ENCODE assay signal across 1 cellular context in genomic region chr10:114491933-114492332, GRCh38.
TF ChIP-seq lines count a peak whose summit lies in the region.

No MANE protein-coding gene starts in this region.

TF ChIP-seq in HCT116, 20 proteins besides CTCF, POLR2A, EP300 and RAD21 (continued from another document):
- TF ChIP-seq SP1 (IDR thresholded peaks at IDR 0.05; ENCODE audit: low read depth) (no peak), EZH2phosphoT487 (IDR thresholded peaks at IDR 0.05; ENCODE audit: borderline replicate concordance) (no peak)
